Comparison of ENCODE assay signal across 5 cellular contexts in the genomic region with DNA sequence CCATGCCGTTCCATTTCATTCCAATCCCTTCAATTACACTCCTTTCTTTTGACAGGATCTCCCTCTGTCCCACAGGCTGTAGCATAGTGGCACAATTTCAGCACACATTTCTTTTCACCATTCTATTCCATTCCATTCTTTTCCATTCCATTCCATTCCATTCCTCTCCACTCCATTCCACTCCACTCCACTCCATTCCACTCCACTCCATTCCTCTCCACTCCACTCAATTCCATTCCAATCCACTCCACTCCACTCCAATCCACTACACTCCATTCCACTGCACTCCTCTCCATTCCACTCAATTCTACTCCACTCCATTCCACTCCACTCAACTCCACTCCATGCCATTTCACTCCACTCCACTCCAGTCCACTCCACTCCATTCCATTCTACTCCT.
"Had no signal": no experiment of that assay in that cellular context is flagged by ENCODE, and none has a peak within 500 bp of the region (broad histone marks: within the 10 kb centered on the region; RNA-seq: fewer than 3 reads in every experiment).

No MANE protein-coding gene starts in this region.

- H3K27me3 Mint-ChIP-seq: IgD-negative memory B cell had no signal

- H3K27ac Mint-ChIP-seq: GM23338, H9, IgD-negative memory B cell had no signal

- H3K36me3 Mint-ChIP-seq: IgD-negative memory B cell had no signal

- H3K4me1 Mint-ChIP-seq: GM23338, H9, IgD-negative memory B cell had no signal

- H3K4me3 ChIP-seq: GM23338 had no signal

- H3K4me3 Mint-ChIP-seq: GM23338, H9, IgD-negative memory B cell had no signal

- ATAC-seq: GM23338 had no signal

- DNase-seq: H9, HCEC 1CT, KBM-7 had no signal
